14 cellular contexts compared by ENCODE assay signal in the genomic region with DNA sequence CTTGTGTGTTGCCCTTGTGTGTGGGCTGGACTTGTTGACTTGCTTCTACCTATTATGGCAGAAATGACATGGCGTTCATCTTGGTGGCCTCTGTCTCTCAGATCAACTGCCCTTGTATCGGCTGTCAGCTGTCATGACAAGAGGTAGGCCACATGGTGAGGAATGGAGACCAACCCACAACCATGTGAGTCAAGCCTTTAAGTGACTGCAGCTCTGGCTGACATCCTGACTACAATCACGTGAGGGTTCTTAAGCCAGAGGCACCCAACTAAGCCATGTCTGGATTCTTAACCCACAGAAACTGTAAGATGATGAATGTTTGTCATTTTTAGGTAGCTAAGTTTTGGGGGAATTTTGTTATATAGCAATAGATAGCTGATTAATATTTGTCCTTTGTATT.
"Had no signal": no experiment of that assay in that cellular context is flagged by ENCODE, and none has a peak within 500 bp of the region (broad histone marks: within the 10 kb centered on the region; RNA-seq: fewer than 3 reads in every experiment).

No MANE protein-coding gene starts in this region.

- H3K4me3 ChIP-seq: colonic mucosa, neural progenitor cell, ovary, skin epidermis, transverse colon had no signal

- H3K9me3 Mint-ChIP-seq: activated naive CD8-positive, alpha-beta T cell treated with anti-CD3 and anti-CD28 coated beads, Interleukin-2, amount 50 U/mL, for 24 hours; neural progenitor cell; stimulated activated memory B cell treated with anti-CD40 and anti-IgM and Interleukin-4, amounts not matched to agents 10 μg/mL and 1 μg/mL and 100 μg/mL, for 72 hours; T-helper 1 cell treated with Interleukin-12 subunit alpha and Interleukin-12 subunit beta and Interleukin-4 antibody, amounts not matched to agents 30 μg/mL and 1 μg/mL, for 36 hours; WTC11 had no signal

- H3K27me3 ChIP-seq: colonic mucosa, neural progenitor cell, ovary, transverse colon had no signal

- H2AFZ ChIP-seq: neural progenitor cell had no signal

- H3K27ac ChIP-seq: colonic mucosa, neural progenitor cell, ovary, skin epidermis, transverse colon had no signal

- H3K4me2 ChIP-seq: neural progenitor cell had no signal

- H3K9me3 ChIP-seq: colonic mucosa, ovary, transverse colon had no signal

- H3K36me3 Mint-ChIP-seq: neural progenitor cell; stimulated activated memory B cell treated with anti-CD40 and anti-IgM and Interleukin-4, amounts not matched to agents 10 μg/mL and 1 μg/mL and 100 μg/mL, for 72 hours; WTC11 had no signal

- H3K9ac ChIP-seq: neural progenitor cell had no signal

- H3K4me3 Mint-ChIP-seq: activated naive CD8-positive, alpha-beta T cell treated with anti-CD3 and anti-CD28 coated beads, Interleukin-2, amount 50 U/mL, for 24 hours; stimulated activated memory B cell treated with anti-CD40 and anti-IgM and Interleukin-4, amounts not matched to agents 10 μg/mL and 1 μg/mL and 100 μg/mL, for 72 hours; T-helper 1 cell treated with Interleukin-12 subunit alpha and Interleukin-12 subunit beta and Interleukin-4 antibody, amounts not matched to agents 30 μg/mL and 1 μg/mL, for 36 hours; WTC11 had no signal

- H3K36me3 ChIP-seq: colonic mucosa, neural progenitor cell, ovary, transverse colon had no signal

- H3K4me1 ChIP-seq: colonic mucosa had no signal

- DNase-seq: activated CD4-positive, alpha-beta T cell treated with anti-CD3 and anti-CD28 coated beads, Interleukin-2, amount 50 U/mL, for 48 hours; activated naive CD4-positive, alpha-beta T cell; activated naive CD8-positive, alpha-beta T cell treated with anti-CD3 and anti-CD28 coated beads, Interleukin-2, amount 50 U/mL, for 24 hours; caudate nucleus; colonic mucosa; hippocampal formation; ovary; substantia nigra; transverse colon had no signal

- H3K27ac Mint-ChIP-seq: activated naive CD8-positive, alpha-beta T cell treated with anti-CD3 and anti-CD28 coated beads, Interleukin-2, amount 50 U/mL, for 24 hours; stimulated activated memory B cell treated with anti-CD40 and anti-IgM and Interleukin-4, amounts not matched to agents 10 μg/mL and 1 μg/mL and 100 μg/mL, for 72 hours; T-helper 1 cell treated with Interleukin-12 subunit alpha and Interleukin-12 subunit beta and Interleukin-4 antibody, amounts not matched to agents 30 μg/mL and 1 μg/mL, for 36 hours; WTC11 had no signal

- ATAC-seq: activated naive CD8-positive, alpha-beta T cell treated with anti-CD3 and anti-CD28 coated beads, Interleukin-2, amount 50 U/mL, for 24 hours; stimulated activated memory B cell treated with anti-CD40 and anti-IgM and Interleukin-4, amounts not matched to agents 10 μg/mL and 1 μg/mL and 100 μg/mL, for 72 hours; WTC11 had no signal
